ENCODE assay signal across 10 cellular contexts in the genomic region with DNA sequence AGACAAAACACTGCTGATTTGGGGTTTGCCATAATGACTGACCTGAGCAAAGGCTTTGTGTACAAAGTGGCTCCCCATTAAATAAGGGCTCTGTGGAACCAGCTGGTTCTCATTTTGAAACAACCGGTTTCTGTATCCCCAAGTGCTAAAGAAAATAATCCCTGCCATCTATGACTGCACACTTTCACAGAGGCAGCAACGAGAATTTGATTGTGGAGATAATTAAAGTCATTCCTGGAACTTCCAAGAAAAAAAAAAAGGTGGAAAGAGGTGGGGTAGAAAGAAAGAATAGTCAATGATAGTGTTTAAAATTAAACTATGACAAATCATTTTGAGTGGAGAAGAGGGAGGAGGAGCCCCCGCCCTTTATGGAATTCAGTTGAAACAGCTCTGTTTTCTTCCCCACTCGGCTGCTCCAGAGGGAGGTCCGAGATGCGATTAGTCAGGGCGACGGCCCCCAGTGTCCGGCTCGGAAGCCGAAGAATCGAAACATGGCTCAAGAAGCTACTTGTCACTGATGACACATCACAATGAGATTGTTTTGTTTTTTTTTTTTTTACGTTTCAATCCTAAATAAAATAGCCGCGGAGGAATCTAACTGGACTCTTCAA. TPM values are rescaled to one million over a fixed set of nuclear protein-coding genes. Genes with fewer than 3 reads are reported as not detected.
DNase-seq lines count a peak whose midpoint lies in the region; ATAC-seq lines count a peak whose summit lies in the region.
"Had no signal": no experiment of that assay in that cellular context is flagged by ENCODE, and none has a peak within 500 bp of the region (broad histone marks: within the 10 kb centered on the region; RNA-seq: fewer than 3 reads in every experiment).

No MANE protein-coding gene starts in this region.

- H3K36me3 ChIP-seq in mesodermal cell (ENCODE audit: control insufficient read depth, insufficient read depth, low read length) (no peaks in the 10 kb centered on the region), aorta (ENCODE audit: control insufficient read depth in 1 of 2, insufficient read depth in 2 of 2, low read length in 1 of 2) (no peaks in the 10 kb centered on the region)
- H3K36me3 ChIP-seq: Peyer's patch had no signal

- 20% methylated on average over 7 of the region's 15 CpGs; no CpG with 5 or more reads in 1 of the 2 experiments for WGBS in mesodermal cell (ENCODE audit: insufficient coverage in 2 of 2), 2 experiments
- 2 to 8% methylated on average over 15 of the region's 15 CpGs for WGBS in aorta, 2 donors

- peaks cover 23% of the 10 kb centered on the region for H3K4me1 ChIP-seq in mesodermal cell (ENCODE audit: control insufficient read depth, insufficient read depth, low read length, poor library complexity, severe bottlenecking)
- peaks cover 2 to 15% of the 10 kb centered on the region in 2 donors for H3K4me1 ChIP-seq in aorta (ENCODE audit: control insufficient read depth in 1 of 2, insufficient read depth in 2 of 2, low read length in 2 of 2)
- H3K4me1 ChIP-seq: Peyer's patch had no signal

- no peak overlapping the region for H3K4me3 ChIP-seq in mesodermal cell (ENCODE audit: extremely low read depth, insufficient read depth, low read length, poor library complexity, severe bottlenecking)
- peak overlapping the region; percentile 34 to 39 for H3K4me3 ChIP-seq in aorta (ENCODE audit: low read length in 2 of 2)
- H3K4me3 ChIP-seq: Peyer's patch had no signal

- DNase-seq in DMS 273 (lab: John Stamatoyannopoulos, UW; ENCODE audit: unreplicated experiment) (peak; percentile 16), DMS 273 treated with DMSO at 0.1 percent for 48 hours (lab: John Stamatoyannopoulos, UW) (no peak), ecto neural progenitor cell (ENCODE audit: low spot score) (peak; percentile 69), aorta (peak; percentile 82 to 92), inferior parietal cortex (ENCODE audit: extremely low spot score) (no peak), KG1 (lab: John Stamatoyannopoulos, UW) (no peak)
- DNase-seq in activated CD4-positive, alpha-beta T cell treated with anti-CD3 and anti-CD28 coated beads for 48 hours: no peak
- DNase-seq: Peyer's patch had no signal

- intact Hi-C loops in aorta (cut with DNase I): no loop called here

- no peaks in the 10 kb centered on the region for H3K27me3 ChIP-seq in aorta (ENCODE audit: control insufficient read depth in 1 of 2, insufficient read depth in 2 of 2, low read length in 1 of 2)
- H3K27me3 ChIP-seq: Peyer's patch had no signal

- H3K27ac ChIP-seq in mesodermal cell (ENCODE audit: low read depth, low read length, severe bottlenecking) (peak overlapping the region; percentile 55), aorta (ENCODE audit: low read depth in 1 of 2, low read length in 2 of 2) (peak overlapping the region; percentile 83)
- H3K27ac ChIP-seq: 22Rv1 had no signal

- peak; percentile 88 for ATAC-seq in aorta (ENCODE audit: low FRiP score)

- no peaks in the 10 kb centered on the region for H3K9me3 ChIP-seq in mesodermal cell (ENCODE audit: control insufficient read depth, low read length)
- H3K9me3 ChIP-seq in aorta (ENCODE audit: control insufficient read depth, low read length): no peaks in the 10 kb centered on the region
- H3K9me3 ChIP-seq: Peyer's patch had no signal

RNA-seq across cellular contexts. Expression of gene EBF1, which starts 38.4 kb away (rescaled TPM):
- polyA plus RNA-seq in mesodermal cell (2013, experiment 1 of 2): 3.5 TPM
- polyA plus RNA-seq in mesodermal cell (2013, experiment 2 of 2): 2.7 TPM
- 100 to 1,000 TPM in 1 of 2 donors, 10 to 100 TPM in 1; 75.6 to 103 TPM for total RNA-seq in aorta
- 10 to 100 TPM in 1 of 2 donors, 1 to 10 TPM in 1; 5.9 to 25.1 TPM for polyA plus RNA-seq in aorta

Comparison
In these comparisons a context has a peak if more than half of its experiments do, and no peak if none do; other contexts are left out.
1. DNase-seq: peak in DMS 273 (single experiment), ecto neural progenitor cell (single experiment) and aorta (2 of 2); none in DMS 273 treated with DMSO at 0.1 percent for 48 hours (single experiment), activated CD4-positive, alpha-beta T cell treated with anti-CD3 and anti-CD28 coated beads for 48 hours (single experiment), inferior parietal cortex (single experiment) and KG1 (single experiment).